12 cellular contexts compared by ENCODE assay signal in genomic region chr4:6963139-6963611, GRCh38. TPM values are rescaled to one million over a fixed set of nuclear protein-coding genes. Genes with fewer than 3 reads are reported as not detected.
DNase-seq lines count a peak whose midpoint lies in the region; ATAC-seq lines count a peak whose summit lies in the region.
"Had no signal": no experiment of that assay in that cellular context is flagged by ENCODE, and none has a peak within 500 bp of the region (broad histone marks: within the 10 kb centered on the region; RNA-seq: fewer than 3 reads in every experiment).

No MANE protein-coding gene starts in this region.

- no peak overlapping the region for H3K9ac ChIP-seq in GM23248

- H3K9me2 ChIP-seq in GM23248 (ENCODE audit: insufficient read depth), result no peaks in the 10 kb centered on the region

- H3K4me3 ChIP-seq in GM23248, result no peak overlapping the region

- intact Hi-C loops in sciatic nerve (cut with DNase I), result no loop called here

- H3K9me3 ChIP-seq in GM23248 (ENCODE audit: low read depth), result no peaks in the 10 kb centered on the region

- H3K27ac ChIP-seq in GM23248, result no peak overlapping the region

- H2AFZ ChIP-seq in GM23248, result no peak overlapping the region

- ATAC-seq in sciatic nerve (peak; percentile 9), GM18858 (IDR thresholded peaks at IDR 0.05; ENCODE audit: unreplicated experiment) (no peak), HG02938 (IDR thresholded peaks at IDR 0.05; ENCODE audit: unreplicated experiment) (no peak)
- ATAC-seq: activated T-cell treated with anti-CD3 and anti-CD28 coated beads, Interleukin-2, amount 50 U/mL, for 4 hours; PC-3 had no signal

- peak in 2 of 3 experiments; percentile 32 to 72 for DNase-seq in NCI-H1417 (lab: John Stamatoyannopoulos, UW)
- DNase-seq in NCI-H1417 treated with DMSO at 0.1 percent for 48 hours (lab: John Stamatoyannopoulos, UW), result no peak
- peak; percentile 27 for DNase-seq in NCI-H146 treated with DMSO at 0.1 percent for 48 hours (lab: John Stamatoyannopoulos, UW; ENCODE audit: unreplicated experiment)
- DNase-seq in germinal center (ENCODE audit: low spot score), result peak; percentile 72
- DNase-seq in sciatic nerve (ENCODE audit: low spot score), result no peak
- DNase-seq in GM23248, result no peak
- DNase-seq: activated T-cell treated with anti-CD3 and anti-CD28 coated beads, Interleukin-2, amount 50 U/mL, for 4 hours; HFFc6; NCI-H1092 treated with DMSO at 0.1 percent for 48 hours; PC-3 had no signal

- 89 to 91% methylated on average over 12 of the region's 12 CpGs for WGBS in GM23248 (ENCODE audit: low coverage in 1 of 2, low lambda C conversion rate in 2 of 2, missing lambda C conversion rate in 2 of 2), 2 experiments

- in situ Hi-C loops in GM23248 (cut with MboI), result no loop called here

- H3K4me2 ChIP-seq in GM23248 (ENCODE audit: unreplicated experiment), result no peak overlapping the region

- H3K4me1 ChIP-seq in GM23248 (ENCODE audit: insufficient read depth), result 0 out of 2 replicates have a peak, but pooled peaks cover 4% of the 10 kb centered on the region

- H3K79me2 ChIP-seq in GM23248 (ENCODE audit: insufficient read depth), result no peaks in the 10 kb centered on the region

- H3K36me3 ChIP-seq in GM23248 (ENCODE audit: low read depth), result no peaks in the 10 kb centered on the region

- H3K27me3 ChIP-seq in GM23248 (replicated peaks; ENCODE audit: insufficient read depth), result no peaks in the 10 kb centered on the region

- H4K20me1 ChIP-seq in GM23248 (ENCODE audit: insufficient read depth), result no peaks in the 10 kb centered on the region

- H3F3A ChIP-seq in GM23248 (ENCODE audit: insufficient read depth), result no peaks in the 10 kb centered on the region

RNA-seq across cellular contexts. Expression of gene TBC1D14, which starts 53.5 kb away (rescaled TPM):
- 68.2 TPM for total RNA-seq in sciatic nerve
- total RNA-seq in GM23248 (2014; rRNA removed; shearing (Covaris generic)), result 39.1 and 48.7 TPM in 2 replicates
- 20.0 and 20.4 TPM in 2 replicates for polyA plus RNA-seq in GM23248 (2016; fragmentation: Nextera tagmentation; extraction: Ambion mirVana)

Comparison
In these comparisons a context has a peak if more than half of its experiments do, and no peak if none do; other contexts are left out.
1. DNase-seq: peak in NCI-H1417 (2 of 3), NCI-H146 treated with DMSO at 0.1 percent for 48 hours (single experiment) and germinal center (single experiment); none in NCI-H1417 treated with DMSO at 0.1 percent for 48 hours (single experiment), sciatic nerve (single experiment) and GM23248 (single experiment).